Comparison of ENCODE assay signal across 16 cellular contexts in genomic region chr7:117269895-117270294, GRCh38. TPM values are rescaled to one million over a fixed set of nuclear protein-coding genes. Genes with fewer than 3 reads are reported as not detected.
DNase-seq lines count a peak whose midpoint lies in the region; ATAC-seq and TF ChIP-seq lines count a peak whose summit lies in the region.
"Had no signal": no experiment of that assay in that cellular context is flagged by ENCODE, and none has a peak within 500 bp of the region (broad histone marks: within the 10 kb centered on the region; RNA-seq: fewer than 3 reads in every experiment).

No MANE protein-coding gene starts in this region.

- H4K5ac ChIP-seq in IMR-90 (ENCODE audit: low read depth, low read length), result peak overlapping the region; percentile 82

- H4K20me1 ChIP-seq in IMR-90 (ENCODE audit: insufficient read depth, low read length), result no peaks in the 10 kb centered on the region
- H4K20me1 ChIP-seq: BLaER1 treated with 17β-estradiol and CSF1 and Interleukin-3, amounts not matched to agents 10 nM and 100 nM had no signal

- peak overlapping the region; percentile 57 to 76; a peak in 3 of 4 replicates for H4K8ac ChIP-seq in IMR-90 (ENCODE audit: low read depth in 2 of 2, low read length in 2 of 2)

- H3K36me3 ChIP-seq in IMR-90 (ENCODE audit: control insufficient read depth, insufficient read depth, low read length), result no peaks in the 10 kb centered on the region
- H3K36me3 ChIP-seq: BLaER1 treated with 17β-estradiol and CSF1 and Interleukin-3, amounts not matched to agents 10 nM and 100 nM; cardiac muscle cell; esophagus squamous epithelium; SJCRH30; WERI-Rb-1 had no signal

- H2BK5ac ChIP-seq in IMR-90 (ENCODE audit: low read depth, low read length, poor library complexity, severe bottlenecking), result peak overlapping the region; percentile 100

- H3K9me1 ChIP-seq in IMR-90 (ENCODE audit: insufficient read depth, low read length), result peaks cover 5% of the 10 kb centered on the region; the same call in 1 of the 2 replicates

- POLR2A ChIA-PET in AG04450 (lab: Yijun Ruan, JAX) (no interaction called here), IMR-90 (lab: Charles Lee; ENCODE audit: unreplicated experiment) (no interaction called here)

- BruUV-seq in IMR-90 (replicated peaks; lab: Mats Ljungman, UMichigan), result no TSS peak

- intact Hi-C loops in IMR-90 (cut with micrococcal nuclease), result loop anchor here (5.0 kb wide), 1 partner anchor 52 kb away; the partner anchor contains the start of gene WNT2

- H4K91ac ChIP-seq in IMR-90 (ENCODE audit: insufficient read depth, low read depth, low read length), result peak overlapping the region; percentile 95; the same call in 1 of the 2 replicates

- H3K18ac ChIP-seq in IMR-90 (ENCODE audit: low read depth, low read length), result peak overlapping the region; percentile 95

- DNase-seq in AG04450 (ENCODE audit: low read depth, low spot score), result no peak
- DNase-seq in IMR-90, result peak; percentile 91
- DNase-seq in cardiac fibroblast (ENCODE audit: low read depth in 2 of 2), result peak; percentile 69 to 89
- DNase-seq in kidney tubule cell (ENCODE audit: low spot score), result peak; percentile 82
- no peak for DNase-seq in amygdala (lab: John Stamatoyannopoulos, UW)
- no peak for DNase-seq in activated CD8-positive, alpha-beta memory T cell treated with anti-CD3 and anti-CD28 coated beads for 24 hours
- DNase-seq: esophagus squamous epithelium; NCI-H1092; NCI-H510A treated with DMSO at 0.1 percent for 48 hours; SJCRH30; stimulated activated CD4-positive, alpha-beta T cell treated with anti-CD3 and anti-CD28 coated beads, Interleukin-12 subunit alpha, Interleukin-12 subunit beta, amount 100 ng/mL, for 4 hours; WERI-Rb-1 had no signal

- peak overlapping the region; percentile 96 for H2BK20ac ChIP-seq in IMR-90 (ENCODE audit: low read depth, low read length)

- TF ChIP-seq CTCF in AG04450 (IDR thresholded peaks at IDR 0.05; ENCODE audit: low read depth, low read length), result no peak
- TF ChIP-seq CTCF in IMR-90 (conservative IDR thresholded peaks at IDR 0.05; ENCODE audit: low read depth, low read length), result no peak
- TF ChIP-seq CTCF in cardiac fibroblast (IDR thresholded peaks at IDR 0.05; ENCODE audit: low read depth, low read length), result no peak

- no peak overlapping the region for H2AFZ ChIP-seq in IMR-90 (replicated peaks; ENCODE audit: low read length, poor library complexity)

- no peak for TF ChIP-seq RAD21 in IMR-90 (IDR thresholded peaks at IDR 0.05; ENCODE audit: low read length)

- no peak overlapping the region for H3K9ac ChIP-seq in IMR-90 (ENCODE audit: low read depth, low read length)
- H3K9ac ChIP-seq: BLaER1 treated with 17β-estradiol and CSF1 and Interleukin-3, amounts not matched to agents 10 nM and 100 nM had no signal

- in situ Hi-C loops in IMR-90 (cut with MboI; ENCODE audit: low sequenced_read_pairs), result no loop called here

- H3K79me1 ChIP-seq in IMR-90 (ENCODE audit: low read depth in 1 of 2, low read length in 2 of 2), result 0 out of 4 replicates have a peak, but pooled peaks cover 0 to 3% of the 10 kb centered on the region in 2 experiments

- peak overlapping the region; percentile 97 for H2BK120ac ChIP-seq in IMR-90 (ENCODE audit: low read depth, low read length)

- peak; percentile 75 for ATAC-seq in IMR-90 (ENCODE audit: low read depth)
- ATAC-seq in HG03469 (IDR thresholded peaks at IDR 0.05; ENCODE audit: unreplicated experiment), result no peak
- no peak for ATAC-seq in HG02798 (IDR thresholded peaks at IDR 0.05; ENCODE audit: poor library complexity, unreplicated experiment)

- peak overlapping the region; percentile 77; the same call in 1 of the 2 replicates for H3K4me2 ChIP-seq in IMR-90 (ENCODE audit: low read depth, low read length)
- H3K4me2 ChIP-seq: BLaER1 treated with 17β-estradiol and CSF1 and Interleukin-3, amounts not matched to agents 10 nM and 100 nM had no signal

- H3K23ac ChIP-seq in IMR-90 (ENCODE audit: low read depth, low read length), result peak overlapping the region; percentile 70; the same call in 1 of the 2 replicates

- H2BK15ac ChIP-seq in IMR-90 (ENCODE audit: low read depth, low read length), result peak overlapping the region; percentile 89; the same call in 1 of the 3 replicates

- H3K4ac ChIP-seq in IMR-90 (ENCODE audit: low read depth, low read length), result peak overlapping the region; percentile 94

- dilution Hi-C loops in IMR-90 (cut with HindIII; ENCODE audit: low sequenced_read_pairs, unreplicated experiment), result no loop called here

- CTCF ChIA-PET in AG04450 (lab: Charles Lee) (no interaction called here), IMR-90 (lab: Yijun Ruan, JAX) (no interaction called here)

- peak overlapping the region; percentile 70; the same call in 1 of the 2 replicates for H3K56ac ChIP-seq in IMR-90 (ENCODE audit: extremely low read depth, insufficient read depth, low read length)

- peak overlapping the region; percentile 94 for H2AK9ac ChIP-seq in IMR-90 (replicated peaks; ENCODE audit: low read depth, low read length, poor library complexity)

- H3K4me3 ChIP-seq in AG04450 (ENCODE audit: low read depth, low read length), result no peak overlapping the region; the same call in 1 of the 2 replicates
- H3K4me3 ChIP-seq in IMR-90 (ENCODE audit: insufficient read depth, low read depth, low read length), result no peak overlapping the region
- no peak overlapping the region for H3K4me3 ChIP-seq in cardiac fibroblast (replicated peaks in 1 of 2; ENCODE audit: low read depth in 2 of 2, low read length in 2 of 2)
- H3K4me3 ChIP-seq: BLaER1 treated with 17β-estradiol and CSF1 and Interleukin-3, amounts not matched to agents 10 nM and 100 nM; cardiac muscle cell; esophagus squamous epithelium; SJCRH30 had no signal

- H3K9me3 ChIP-seq in AG04450 (ENCODE audit: control insufficient read depth, insufficient read depth, low read length), result no peaks in the 10 kb centered on the region
- H3K9me3 ChIP-seq in IMR-90 (ENCODE audit: control insufficient read depth, insufficient read depth, low read length), result peaks cover 3% of the 10 kb centered on the region; the same call in 1 of the 2 replicates
- H3K9me3 ChIP-seq: esophagus squamous epithelium, SJCRH30 had no signal

- H3K27me3 ChIP-seq in AG04450 (ENCODE audit: control insufficient read depth, insufficient read depth, low read length) (no peaks in the 10 kb centered on the region), IMR-90 (ENCODE audit: control insufficient read depth, insufficient read depth, low read length) (no peaks in the 10 kb centered on the region)
- H3K27me3 ChIP-seq: BLaER1 treated with 17β-estradiol and CSF1 and Interleukin-3, amounts not matched to agents 10 nM and 100 nM; cardiac muscle cell; SJCRH30 had no signal

- peak overlapping the region; percentile 85; the same call in 1 of the 2 replicates for H3K14ac ChIP-seq in IMR-90 (replicated peaks; ENCODE audit: low read depth, low read length)

- H3K27ac ChIP-seq in AG04450 (ENCODE audit: low read depth, low read length) (peak overlapping the region; percentile 88), IMR-90 (ENCODE audit: insufficient read depth, low read length) (peak overlapping the region; percentile 85)
- H3K27ac ChIP-seq: BLaER1 treated with 17β-estradiol and CSF1 and Interleukin-3, amounts not matched to agents 10 nM and 100 nM; cardiac muscle cell; esophagus squamous epithelium; SJCRH30; WERI-Rb-1 had no signal

- H3K4me1 ChIP-seq in IMR-90 (ENCODE audit: control insufficient read depth, insufficient read depth, low read length), result peaks cover 8% of the 10 kb centered on the region
- H3K4me1 ChIP-seq: BLaER1 treated with 17β-estradiol and CSF1 and Interleukin-3, amounts not matched to agents 10 nM and 100 nM had no signal

- TF ChIP-seq POLR2A in IMR-90 (IDR thresholded peaks at IDR 0.05; ENCODE audit: low read depth, low read length), result no peak

- peak overlapping the region; percentile 97 for H2AK5ac ChIP-seq in IMR-90 (ENCODE audit: low read depth, low read length)

- no CpG with 5 or more reads among the region's 3 CpGs for WGBS in IMR-90 (ENCODE audit: extremely low coverage in 2 of 2, insufficient read length in 1 of 2), 2 experiments

TF ChIP-seq in IMR-90, 13 proteins besides CTCF, POLR2A, EP300 and RAD21 (continues in another document):
- TF ChIP-seq RCOR1 (IDR thresholded peaks at IDR 0.05; ENCODE audit: insufficient replicate concordance, low read length), result no peak
- TF ChIP-seq RFX5 (IDR thresholded peaks at IDR 0.05; ENCODE audit: low read depth, low read length), result no peak
- TF ChIP-seq FOS (IDR thresholded peaks at IDR 0.05; ENCODE audit: low read depth, low read length), result peak; percentile 38; the same call in 1 of the 2 replicates
- TF ChIP-seq USF2 (IDR thresholded peaks at IDR 0.05; ENCODE audit: low read depth, low read length), result no peak
- TF ChIP-seq BHLHE40 (IDR thresholded peaks at IDR 0.05; ENCODE audit: low read depth, low read length), result no peak
- TF ChIP-seq ELK1 (IDR thresholded peaks at IDR 0.05; ENCODE audit: borderline replicate concordance, low read depth, low read length), result no peak
- TF ChIP-seq CHD1 (IDR thresholded peaks at IDR 0.05; ENCODE audit: low read depth, low read length), result 0 out of 2 replicates have a peak, but pooled peaks have one; percentile 15
- no peak for TF ChIP-seq SMC3 (IDR thresholded peaks at IDR 0.05; ENCODE audit: low read depth, low read length)
- no peak for TF ChIP-seq MAFK (IDR thresholded peaks at IDR 0.05; ENCODE audit: low read depth, low read length)
- peak; percentile 66; the same call in 1 of the 2 replicates for TF ChIP-seq NFE2L2 (IDR thresholded peaks at IDR 0.05; ENCODE audit: low read depth, low read length)

RNA-seq across cellular contexts. Expression of gene WNT2, which starts 53.0 kb away (rescaled TPM):
- polyA plus RNA-seq in AG04450 (2011; rRNA removed) (24.4 and 27.0 TPM in 2 replicates), IMR-90 (2012; rRNA removed) (1.5 and 1.9 TPM in 2 replicates)
- polyA minus RNA-seq in AG04450 (2011; rRNA and poly(A)+ RNA removed), result 23.5 and 34.4 TPM in 2 replicates
- total RNA-seq in IMR-90 (2012; rRNA removed), result 1.4 and 1.8 TPM in 2 replicates
- 1.6 and 2.5 TPM in 2 replicates for polyA plus RNA-seq in IMR-90 (2012; cell fraction: cytosol; rRNA removed)
- 0.81 and 1.7 TPM in 2 replicates for polyA plus RNA-seq in IMR-90 (2012; cell fraction: nucleus; rRNA removed; ENCODE audit: low replicate concordance)
- total RNA-seq: esophagus squamous epithelium had no signal

Comparison
In these comparisons a context has a peak if more than half of its experiments do, and no peak if none do; other contexts are left out.
1. DNase-seq: peak in IMR-90 (single experiment), cardiac fibroblast (2 of 2) and kidney tubule cell (single experiment); none in AG04450 (single experiment), amygdala (0 of 56) and activated CD8-positive, alpha-beta memory T cell treated with anti-CD3 and anti-CD28 coated beads for 24 hours (single experiment).